13 cellular contexts compared by ENCODE assay signal in genomic region chr20:58707770-58708169, GRCh38.
"Had no signal": no experiment of that assay in that cellular context is flagged by ENCODE, and none has a peak within 500 bp of the region (broad histone marks: within the 10 kb centered on the region; RNA-seq: fewer than 3 reads in every experiment).

No MANE protein-coding gene starts in this region.

- H3K9me3 ChIP-seq: left lung, thyroid gland had no signal

- H3K4me3 ChIP-seq: left lung, thyroid gland had no signal

- H3K4me1 ChIP-seq: left lung, thyroid gland had no signal

- H3K27ac ChIP-seq: left lung, thyroid gland had no signal

- DNase-seq: activated CD4-positive, alpha-beta memory T cell treated with anti-CD3 and anti-CD28 coated beads for 36 hours; activated CD4-positive, alpha-beta T cell treated with anti-CD3 and anti-CD28 coated beads for 4 hours; activated CD4-positive, CD25-positive, alpha-beta regulatory T cell; activated naive CD4-positive, alpha-beta T cell treated with Interleukin-2 at 50 U/mL for 16 hours; amygdala; effector CD4-positive, alpha-beta T cell; foreskin fibroblast; midbrain; substantia nigra; SW 1271; T-helper 17 cell; thyroid gland had no signal

- H3K27me3 ChIP-seq: left lung, thyroid gland had no signal

- ATAC-seq: left lung, T-helper 17 cell had no signal
